In genomic region chr5:35617060-35617434, GRCh38 we compare ENCODE assay signal across 8 cellular contexts. TPM values are rescaled to one million over a fixed set of nuclear protein-coding genes. Genes with fewer than 3 reads are reported as not detected.
DNase-seq lines count a peak whose midpoint lies in the region; TF ChIP-seq lines count a peak whose summit lies in the region.

No MANE protein-coding gene starts in this region.

- peaks cover 8% of the 10 kb centered on the region for H3K36me3 Mint-ChIP-seq in T-helper 1 cell treated with Interleukin-12 subunit alpha and Interleukin-12 subunit beta and Interleukin-4 antibody, amounts not matched to agents 30 μg/mL and 1 μg/mL, for 36 hours (ENCODE audit: low read depth)

- no peak for TF ChIP-seq EP300 in stomach (IDR thresholded peaks at IDR 0.05)

- peak overlapping the region; percentile 92 for H3K4me3 Mint-ChIP-seq in T-helper 1 cell treated with Interleukin-12 subunit alpha and Interleukin-12 subunit beta and Interleukin-4 antibody, amounts not matched to agents 30 μg/mL and 1 μg/mL, for 36 hours

- H3K4me1 ChIP-seq in adipocyte (ENCODE audit: control insufficient read depth, insufficient read depth, low read length) (peaks cover 12% of the 10 kb centered on the region), liver (ENCODE audit: control insufficient read depth in 4 of 4, insufficient read depth in 4 of 4, low read length in 3 of 4) (peaks cover 0 to 14% (median 6%) of the 10 kb centered on the region in 4 donors), stomach (peaks cover 0 to 17% (median 11%) of the 10 kb centered on the region in 4 donors)

- H3K27me3 ChIP-seq in adipocyte (replicated peaks; ENCODE audit: control insufficient read depth, insufficient read depth, low read length) (no peaks in the 10 kb centered on the region), liver (ENCODE audit: control insufficient read depth in 4 of 4, insufficient read depth in 4 of 4, low read length in 3 of 4) (no peaks in the 10 kb centered on the region), stomach (no peaks in the 10 kb centered on the region)

- no peaks in the 10 kb centered on the region for H3K27me3 Mint-ChIP-seq in T-helper 1 cell treated with Interleukin-12 subunit alpha and Interleukin-12 subunit beta and Interleukin-4 antibody, amounts not matched to agents 30 μg/mL and 1 μg/mL, for 36 hours (ENCODE audit: low read depth)

- peak overlapping the region; percentile 92 for H3K4me3 ChIP-seq in adipocyte (ENCODE audit: low read length)
- H3K4me3 ChIP-seq in liver (ENCODE audit: low read depth in 1 of 3, low read length in 3 of 3): peak overlapping the region; percentile 60 to 93 (median 78)
- H3K4me3 ChIP-seq in stomach: peak overlapping the region; percentile 61 to 95 (median 74)

- H3K4me1 Mint-ChIP-seq in T-helper 1 cell treated with Interleukin-12 subunit alpha and Interleukin-12 subunit beta and Interleukin-4 antibody, amounts not matched to agents 30 μg/mL and 1 μg/mL, for 36 hours (ENCODE audit: low read depth): peaks cover 28% of the 10 kb centered on the region

- DNase-seq in T-helper 1 cell: no peak
- DNase-seq in adipocyte (ENCODE audit: low read depth): no peak
- DNase-seq in stomach: no peak
- DNase-seq in DMS 273 (lab: John Stamatoyannopoulos, UW; ENCODE audit: unreplicated experiment): no peak
- no peak for DNase-seq in NCI-H69 (lab: John Stamatoyannopoulos, UW)
- no peak for DNase-seq in KG1 (lab: John Stamatoyannopoulos, UW)

- no peak overlapping the region for H3K27ac ChIP-seq in liver (ENCODE audit: low read depth in 1 of 2, low read length in 2 of 2)
- H3K27ac ChIP-seq in stomach: peak overlapping the region in 3 of 5 donors; percentile 24 to 66 (median 54)

- H3K27ac Mint-ChIP-seq in T-helper 1 cell treated with Interleukin-12 subunit alpha and Interleukin-12 subunit beta and Interleukin-4 antibody, amounts not matched to agents 30 μg/mL and 1 μg/mL, for 36 hours: peak overlapping the region; percentile 94

- H3K9ac ChIP-seq in adipocyte (ENCODE audit: low read length) (peak overlapping the region; percentile 74), liver (ENCODE audit: low read depth in 1 of 2, low read length in 2 of 2) (peak overlapping the region in 1 of 2 donors; percentile 59)

- TF ChIP-seq RAD21 in liver (IDR thresholded peaks at IDR 0.05): no peak

- no peaks in the 10 kb centered on the region for H3K36me3 ChIP-seq in adipocyte (ENCODE audit: control insufficient read depth, insufficient read depth, low read length, severe bottlenecking)
- H3K36me3 ChIP-seq in liver (ENCODE audit: control insufficient read depth in 4 of 4, insufficient read depth in 3 of 4, low read depth in 1 of 4, low read length in 3 of 4): no peaks in the 10 kb centered on the region
- no peaks in the 10 kb centered on the region for H3K36me3 ChIP-seq in stomach

- H3K9me3 ChIP-seq in adipocyte (ENCODE audit: control insufficient read depth, low read length) (peaks cover 5% of the 10 kb centered on the region), liver (ENCODE audit: control insufficient read depth in 4 of 4, low read length in 3 of 4) (no peaks in the 10 kb centered on the region), stomach (no peaks in the 10 kb centered on the region)

- no peak for TF ChIP-seq POLR2A in stomach (IDR thresholded peaks at IDR 0.05)

- no peak for TF ChIP-seq CTCF in liver (IDR thresholded peaks at IDR 0.05; ENCODE audit: low read depth, low read length, missing input control)
- no peak for TF ChIP-seq CTCF in stomach (IDR thresholded peaks at IDR 0.05)

- 51% methylated on average over 3 of the region's 3 CpGs for WGBS in liver
- whole genome bisulfite sequencing in stomach, 5 donors: 38 to 49% (median 48%) methylated on average over 3 of the region's 3 CpGs

- intact Hi-C loops in stomach (cut with DNase I; ENCODE audit: low total_unique reads): loop anchor here (5.0 kb wide), 1 partner anchor 310 kb away; no protein-coding TSS in a partner anchor

- H3K9me3 Mint-ChIP-seq in T-helper 1 cell treated with Interleukin-12 subunit alpha and Interleukin-12 subunit beta and Interleukin-4 antibody, amounts not matched to agents 30 μg/mL and 1 μg/mL, for 36 hours: peaks cover 33% of the 10 kb centered on the region

TF ChIP-seq in liver, 16 proteins besides CTCF, POLR2A, EP300 and RAD21:
- TF ChIP-seq GABPA (IDR thresholded peaks at IDR 0.05 in 1 of 2, conservative IDR thresholded peaks at IDR 0.05 in 1 of 2) (no peak), RXRA (IDR thresholded peaks at IDR 0.05) (no peak), ZBTB33 (IDR thresholded peaks at IDR 0.05) (no peak), MAX (IDR thresholded peaks at IDR 0.05) (no peak), EGR1 (IDR thresholded peaks at IDR 0.05; ENCODE audit: low read depth in 2 of 2) (no peak)

RNA-seq across cellular contexts. Expression of gene SPEF2, which starts 0.6 kb away (rescaled TPM):
- total RNA-seq in liver: 1 to 10 TPM; 2.8 to 4.5 TPM
- 1 to 10 TPM in 1 of 2 donors, under 1 TPM in 1; 0.42 to 1.3 TPM for polyA plus RNA-seq in liver
- total RNA-seq in stomach: 10 to 100 TPM in 3 of 5 donors, 1 to 10 TPM in 2; 2.3 to 25.4 (median 10.3) TPM
- 1 to 10 TPM; 1.5 to 2.0 (median 1.7) TPM for polyA plus RNA-seq in stomach

Comparison
In these comparisons a context has a peak if more than half of its experiments do, and no peak if none do; other contexts are left out.
1. H3K27ac ChIP-seq: peak in stomach (3 of 5); none in liver (0 of 2).
2. Peak in every context shown above with its lines, with median percentiles within 50 percentile points of each other: H3K4me3 ChIP-seq.